ENCODE assay signal across 24 cellular contexts in genomic region chr12:66590276-66590675, GRCh38.
"Had no signal": no experiment of that assay in that cellular context is flagged by ENCODE, and none has a peak within 500 bp of the region (broad histone marks: within the 10 kb centered on the region; RNA-seq: fewer than 3 reads in every experiment).

No MANE protein-coding gene starts in this region.

- H3K27ac ChIP-seq: epithelial cell of prostate, gastrocnemius medialis, lower lobe of right lung, neutrophil, pancreas, right lobe of liver, suprapubic skin, transverse colon, upper lobe of right lung, uterus had no signal

- H3K9me3 ChIP-seq: gastrocnemius medialis, lower lobe of right lung, neutrophil, pancreas, right lobe of liver, suprapubic skin, transverse colon, upper lobe of right lung, uterus had no signal

- H3K9me3 Mint-ChIP-seq: dendritic cell treated with granulocyte-macrophage colony-stimulating factor and Interleukin-4, amounts not matched to agents 40 ng/mL and 50 ng/mL, for 4 days; endodermal cell; natural killer cell; neural crest cell; stimulated activated naive CD8-positive, alpha-beta T cell treated with anti-CD3 and anti-CD28 coated beads, Interleukin-15, amount 100 ng/mL, for 72 hours had no signal

- H3K27me3 ChIP-seq: gastrocnemius medialis, neutrophil, pancreas, right lobe of liver, suprapubic skin, transverse colon, upper lobe of right lung, uterus had no signal

- H3K27me3 Mint-ChIP-seq: dendritic cell treated with granulocyte-macrophage colony-stimulating factor and Interleukin-4, amounts not matched to agents 40 ng/mL and 50 ng/mL, for 4 days; stimulated activated naive B cell treated with anti-CD40 and anti-IgM and Interleukin-4, amounts not matched to agents 10 μg/mL and 1 μg/mL and 100 μg/mL, for 72 hours; stimulated activated naive CD8-positive, alpha-beta T cell treated with anti-CD3 and anti-CD28 coated beads, Interleukin-15, amount 100 ng/mL, for 72 hours had no signal

- H3K27ac Mint-ChIP-seq: dendritic cell treated with granulocyte-macrophage colony-stimulating factor and Interleukin-4, amounts not matched to agents 40 ng/mL and 50 ng/mL, for 4 days; endodermal cell; natural killer cell; stimulated activated naive B cell treated with anti-CD40 and anti-IgM and Interleukin-4, amounts not matched to agents 10 μg/mL and 1 μg/mL and 100 μg/mL, for 72 hours; stimulated activated naive CD8-positive, alpha-beta T cell treated with anti-CD3 and anti-CD28 coated beads, Interleukin-15, amount 100 ng/mL, for 72 hours had no signal

- H3K4me3 Mint-ChIP-seq: dendritic cell treated with granulocyte-macrophage colony-stimulating factor and Interleukin-4, amounts not matched to agents 40 ng/mL and 50 ng/mL, for 4 days; endodermal cell; natural killer cell; neural crest cell; stimulated activated naive B cell treated with anti-CD40 and anti-IgM and Interleukin-4, amounts not matched to agents 10 μg/mL and 1 μg/mL and 100 μg/mL, for 72 hours; stimulated activated naive CD8-positive, alpha-beta T cell treated with anti-CD3 and anti-CD28 coated beads, Interleukin-15, amount 100 ng/mL, for 72 hours had no signal

- H3K36me3 Mint-ChIP-seq: natural killer cell; stimulated activated naive B cell treated with anti-CD40 and anti-IgM and Interleukin-4, amounts not matched to agents 10 μg/mL and 1 μg/mL and 100 μg/mL, for 72 hours had no signal

- FAIRE-seq: keratinocyte, pancreas, small intestine had no signal

- H3K4me3 ChIP-seq: gastrocnemius medialis, lower lobe of right lung, pancreas, right lobe of liver, suprapubic skin, transverse colon, upper lobe of right lung, uterus had no signal

- ATAC-seq: esophagus mucosa; gastrocnemius medialis; left ventricle myocardium superior; lower lobe of right lung; natural killer cell; pancreas; right lobe of liver; stimulated activated naive B cell treated with anti-CD40 and anti-IgM and Interleukin-4, amounts not matched to agents 10 μg/mL and 1 μg/mL and 100 μg/mL, for 72 hours; stimulated activated naive CD8-positive, alpha-beta T cell treated with anti-CD3 and anti-CD28 coated beads, Interleukin-15, amount 100 ng/mL, for 72 hours; upper lobe of right lung had no signal

- H3K36me3 ChIP-seq: gastrocnemius medialis, lower lobe of right lung, neutrophil, pancreas, right lobe of liver, suprapubic skin, transverse colon, upper lobe of right lung, uterus had no signal

- H3K4me1 Mint-ChIP-seq: natural killer cell; neural crest cell; stimulated activated naive CD8-positive, alpha-beta T cell treated with anti-CD3 and anti-CD28 coated beads, Interleukin-15, amount 100 ng/mL, for 72 hours had no signal

- DNase-seq: effector CD8-positive, alpha-beta T cell; endodermal cell; foreskin fibroblast; gastrocnemius medialis; left ventricle myocardium superior; lower lobe of right lung; natural killer cell; pancreas; right lobe of liver; small intestine; stimulated activated CD4-positive, alpha-beta T cell treated with anti-CD3 and anti-CD28 coated beads, Interleukin-15, amount 100 ng/mL, for 24 hours; stimulated activated CD4-positive, alpha-beta T cell treated with anti-CD3 and anti-CD28 coated beads, Interleukin-2, amount 100 ng/mL, for 48 hours; stimulated activated naive B cell treated with anti-CD40 and anti-IgM and Interleukin-4, amounts not matched to agents 10 μg/mL and 1 μg/mL and 100 μg/mL, for 72 hours; stimulated activated naive CD8-positive, alpha-beta T cell treated with anti-CD3 and anti-CD28 coated beads, Interleukin-15, amount 100 ng/mL, for 72 hours; transverse colon; upper lobe of right lung; uterus had no signal

- H3K4me1 ChIP-seq: gastrocnemius medialis, lower lobe of right lung, pancreas, right lobe of liver, suprapubic skin, transverse colon, upper lobe of right lung, uterus had no signal
